Comparison of ENCODE assay signal across 27 cellular contexts in genomic region chr5:74120585-74120984, GRCh38.
"Had no signal": no experiment of that assay in that cellular context is flagged by ENCODE, and none has a peak within 500 bp of the region (broad histone marks: within the 10 kb centered on the region; RNA-seq: fewer than 3 reads in every experiment).

No MANE protein-coding gene starts in this region.

- H3K36me3 ChIP-seq: lower lobe of right lung, neural progenitor cell, neutrophil, right atrium auricular region, right lobe of liver, suprapubic skin, thoracic aorta, tibial artery, upper lobe of left lung, vagina had no signal

- DNase-seq: hippocampal formation; kidney glomerular epithelial cell; left cardiac atrium; lower lobe of right lung; mammary epithelial cell; mesenchymal stem cell; naive B cell; natural killer cell; nephron progenitor cell; occipital lobe; right lobe of liver; stimulated activated CD4-positive, alpha-beta T cell treated with anti-CD3 and anti-CD28 coated beads, Interleukin-4, amount 100 ng/mL, for 24 hours; stimulated activated naive CD4-positive, alpha-beta T cell; tibial artery; upper lobe of left lung had no signal

- H3K4me3 Mint-ChIP-seq: mesothelial cell of epicardium; naive B cell; natural killer cell; nephron progenitor cell; neural progenitor cell; stimulated activated effector memory CD8-positive, alpha-beta T cell treated with anti-CD3 and anti-CD28 coated beads, Interleukin-12 subunit alpha, Interleukin-12 subunit beta, amount 100 ng/mL, for 72 hours; stimulated activated naive CD8-positive, alpha-beta T cell treated with anti-CD3 and anti-CD28 coated beads, Interleukin-15, Interleukin-2, amounts not matched to agents 100 ng/mL and 50 ng/mL, for 24 hours had no signal

- H3K27me3 ChIP-seq: neural progenitor cell, neutrophil, right atrium auricular region, right lobe of liver, suprapubic skin, tibial artery, upper lobe of left lung, vagina had no signal

- H2AFZ ChIP-seq: neural progenitor cell, parathyroid adenoma had no signal

- H3K4me1 ChIP-seq: lower lobe of right lung, neural progenitor cell, parathyroid adenoma, right lobe of liver, suprapubic skin, tibial artery, vagina had no signal

- H3K27ac ChIP-seq: lower lobe of right lung, neural progenitor cell, neutrophil, parathyroid adenoma, right atrium auricular region, right lobe of liver, skin epidermis, suprapubic skin, thoracic aorta, tibial artery, upper lobe of left lung, vagina had no signal

- H3K9me3 ChIP-seq: lower lobe of right lung, neutrophil, right lobe of liver, suprapubic skin, thoracic aorta, tibial artery, upper lobe of left lung, vagina had no signal

- H3K9me3 Mint-ChIP-seq: natural killer cell; stimulated activated effector memory CD8-positive, alpha-beta T cell treated with anti-CD3 and anti-CD28 coated beads, Interleukin-12 subunit alpha, Interleukin-12 subunit beta, amount 100 ng/mL, for 72 hours; stimulated activated naive CD8-positive, alpha-beta T cell treated with anti-CD3 and anti-CD28 coated beads, Interleukin-15, Interleukin-2, amounts not matched to agents 100 ng/mL and 50 ng/mL, for 24 hours had no signal

- H3K36me3 Mint-ChIP-seq: naive B cell; natural killer cell; neural progenitor cell; stimulated activated effector memory CD8-positive, alpha-beta T cell treated with anti-CD3 and anti-CD28 coated beads, Interleukin-12 subunit alpha, Interleukin-12 subunit beta, amount 100 ng/mL, for 72 hours had no signal

- H3K27ac Mint-ChIP-seq: mesothelial cell of epicardium; natural killer cell; nephron progenitor cell; neural progenitor cell; stimulated activated effector memory CD8-positive, alpha-beta T cell treated with anti-CD3 and anti-CD28 coated beads, Interleukin-12 subunit alpha, Interleukin-12 subunit beta, amount 100 ng/mL, for 72 hours; stimulated activated naive CD8-positive, alpha-beta T cell treated with anti-CD3 and anti-CD28 coated beads, Interleukin-15, Interleukin-2, amounts not matched to agents 100 ng/mL and 50 ng/mL, for 24 hours had no signal

- H3K79me2 ChIP-seq: parathyroid adenoma had no signal

- H3K4me3 ChIP-seq: lower lobe of right lung, neural progenitor cell, right atrium auricular region, right lobe of liver, skin epidermis, suprapubic skin, thoracic aorta, tibial artery, upper lobe of left lung, vagina had no signal

- H3K4me1 Mint-ChIP-seq: naive B cell; natural killer cell; stimulated activated effector memory CD8-positive, alpha-beta T cell treated with anti-CD3 and anti-CD28 coated beads, Interleukin-12 subunit alpha, Interleukin-12 subunit beta, amount 100 ng/mL, for 72 hours had no signal

- H3K4me2 ChIP-seq: neural progenitor cell had no signal

- H3K9ac ChIP-seq: neural progenitor cell, parathyroid adenoma had no signal

- ATAC-seq: left cardiac atrium; left lobe of liver; lower lobe of right lung; natural killer cell; right lobe of liver; stimulated activated effector memory CD8-positive, alpha-beta T cell treated with anti-CD3 and anti-CD28 coated beads, Interleukin-12 subunit alpha, Interleukin-12 subunit beta, amount 100 ng/mL, for 72 hours had no signal
